Comparison of ENCODE assay signal across 8 cellular contexts in the genomic region with DNA sequence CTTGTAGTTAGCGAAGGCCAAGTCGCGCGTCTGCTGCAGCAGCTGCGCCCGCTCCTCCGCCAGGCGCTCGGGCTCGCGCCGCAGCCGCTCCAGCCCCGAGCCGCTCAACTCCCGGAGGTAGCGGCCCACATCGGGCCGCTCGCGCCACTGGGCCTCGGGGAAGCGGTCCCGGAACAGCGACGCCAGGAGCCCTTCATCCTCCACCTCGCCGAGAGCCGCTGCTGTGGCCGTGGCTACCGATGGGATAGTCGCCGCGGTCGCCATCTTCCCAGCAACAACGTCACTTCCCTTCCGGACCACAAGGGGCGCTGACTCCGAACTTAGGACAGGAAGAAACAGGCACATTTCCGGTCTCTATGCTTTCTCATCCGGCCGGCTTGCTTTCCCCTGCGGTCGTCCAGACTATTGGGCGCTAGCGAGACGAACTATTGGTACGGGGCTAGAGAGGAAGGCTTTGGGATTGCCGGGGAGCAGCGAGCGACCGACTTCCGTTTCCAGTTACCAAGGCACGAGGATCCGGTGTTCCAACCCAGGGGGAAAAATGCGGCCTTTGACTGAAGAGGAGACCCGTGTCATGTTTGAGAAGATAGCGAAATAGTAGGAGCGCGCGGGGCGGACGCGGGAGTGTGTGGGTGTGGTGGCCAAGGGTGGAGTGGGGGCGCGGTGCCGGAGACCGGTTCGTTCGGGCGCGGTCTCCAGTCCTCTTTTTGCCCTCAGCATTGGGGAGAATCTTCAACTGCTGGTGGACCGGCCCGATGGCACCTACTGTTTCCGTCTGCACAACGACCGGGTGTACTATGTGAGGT. TPM values are rescaled to one million over a fixed set of nuclear protein-coding genes. Genes with fewer than 3 reads are reported as not detected.
DNase-seq lines count a peak whose midpoint lies in the region; ATAC-seq, FAIRE-seq and TF ChIP-seq lines count a peak whose summit lies in the region.

TSS of gene COG8 (minus strand) at position 276 of the 806 bp plus-strand sequence. CDS start at position 264, 12 bp downstream.
TSS of gene NIP7 (plus strand) at position 484 of the 806 bp plus-strand sequence. CDS start at position 542, 58 bp downstream.

- H3K27me3 ChIP-seq in right atrium auricular region (no peaks in the 10 kb centered on the region), psoas muscle (ENCODE audit: insufficient read depth in 3 of 3, low read length in 2 of 3) (no peaks in the 10 kb centered on the region)

- ATAC-seq in GM18499 (IDR thresholded peaks at IDR 0.05; ENCODE audit: insufficient read depth, unreplicated experiment) (peak; percentile 78), HG02943 (IDR thresholded peaks at IDR 0.05; ENCODE audit: low read depth, unreplicated experiment) (peak; percentile 79), psoas muscle (peak; percentile 97 to 98 (median 98))

- DNase-seq in NCI-H187 treated with DMSO at 0.1 percent for 48 hours (lab: John Stamatoyannopoulos, UW): peak; percentile 91
- DNase-seq in anterior cingulate cortex (lab: John Stamatoyannopoulos, UW): peak; percentile 65 to 98 (median 94)
- DNase-seq in right atrium auricular region (ENCODE audit: low spot score): peak; percentile 98
- DNase-seq in psoas muscle: peak; percentile 95 to 97
- peak; percentile 96 for DNase-seq in urothelium cell line (ENCODE audit: low spot score)

- H3K9me3 ChIP-seq in right atrium auricular region: no peaks in the 10 kb centered on the region
- H3K9me3 ChIP-seq in psoas muscle: no peaks in the 10 kb centered on the region

- H3K4me3 ChIP-seq in right atrium auricular region (peak within 1 kb of the TSS; percentile 82 to 96), psoas muscle (peak within 1 kb of the TSS; percentile 91)

- TF ChIP-seq CTCF in right atrium auricular region (IDR thresholded peaks at IDR 0.05) (peak; percentile 76 to 88), psoas muscle (IDR thresholded peaks at IDR 0.05) (peak; percentile 79)

- H3K36me3 ChIP-seq in right atrium auricular region (peaks cover 28% of the 10 kb centered on the region), psoas muscle (ENCODE audit: insufficient read depth in 1 of 2, low read depth in 1 of 2) (peaks cover 5 to 65% of the 10 kb centered on the region in 2 donors)

- WGBS in psoas muscle, 3 donors: 0 to 1% (median 1%) methylated on average over 74 to 77 of the region's 77 CpGs

- FAIRE-seq in urothelium cell line (lab: Jason Lieb, UNC): no peak

- peak within 1 kb of the TSS; percentile 91 for H3K27ac ChIP-seq in right atrium auricular region
- H3K27ac ChIP-seq in psoas muscle: peak within 1 kb of the TSS; percentile 94

- intact Hi-C loops in T-helper 2 cell treated with Interferon-gamma antibody and Interleukin-4, amounts not matched to agents 100 ng/mL and 5 ng/mL, for 36 hours (cut with micrococcal nuclease): loop anchor here (1.0 to 2.0 kb wide), 4 partner anchors 9 to 153 kb away; partner anchors contain the start of genes PDF, SNTB2 and VPS4A
- intact Hi-C loops in psoas muscle (cut with DNase I): loop anchor here (1.0 to 5.0 kb wide), 3 partner anchors 28 to 45 kb away; partner anchors contain the start of gene VPS4A (in 1 of the 2)

- peaks cover 0 to 28% of the 10 kb centered on the region in 2 donors for H3K4me1 ChIP-seq in right atrium auricular region
- peaks cover 23% of the 10 kb centered on the region for H3K4me1 ChIP-seq in psoas muscle

RNA-seq across cellular contexts. Expression of gene COG8, which starts in this region (rescaled TPM):
- total RNA-seq in T-helper 2 cell treated with Interferon-gamma antibody and Interleukin-4, amounts not matched to agents 100 ng/mL and 5 ng/mL, for 36 hours: 37.1 and 39.0 TPM in 2 replicates
- total RNA-seq in right atrium auricular region (10 to 100 TPM; 24.4 to 31.8 TPM), psoas muscle (10 to 100 TPM; 28.3 to 36.5 (median 35.4) TPM)
- polyA plus RNA-seq in psoas muscle: 10 to 100 TPM; 16.7 to 25.3 (median 22.6) TPM

RNA-seq across cellular contexts. Expression of gene NIP7, which starts in this region (rescaled TPM):
- total RNA-seq in T-helper 2 cell treated with Interferon-gamma antibody and Interleukin-4, amounts not matched to agents 100 ng/mL and 5 ng/mL, for 36 hours: 40.6 and 46.8 TPM in 2 replicates
- 1 to 10 TPM; 5.9 to 6.6 TPM for total RNA-seq in right atrium auricular region
- total RNA-seq in psoas muscle: 10 to 100 TPM; 12.8 to 24.8 (median 16.6) TPM
- 10 to 100 TPM in 2 of 3 donors, 1 to 10 TPM in 1; 9.2 to 21.1 (median 15.6) TPM for polyA plus RNA-seq in psoas muscle

Comparison
In these comparisons a context has a peak if more than half of its experiments do, and no peak if none do; other contexts are left out.
1. Peak in every context shown above with its lines: DNase-seq, ATAC-seq, H3K4me3 ChIP-seq and H3K27ac ChIP-seq.